Comparison of ENCODE assay signal across 12 cellular contexts in the genomic region with DNA sequence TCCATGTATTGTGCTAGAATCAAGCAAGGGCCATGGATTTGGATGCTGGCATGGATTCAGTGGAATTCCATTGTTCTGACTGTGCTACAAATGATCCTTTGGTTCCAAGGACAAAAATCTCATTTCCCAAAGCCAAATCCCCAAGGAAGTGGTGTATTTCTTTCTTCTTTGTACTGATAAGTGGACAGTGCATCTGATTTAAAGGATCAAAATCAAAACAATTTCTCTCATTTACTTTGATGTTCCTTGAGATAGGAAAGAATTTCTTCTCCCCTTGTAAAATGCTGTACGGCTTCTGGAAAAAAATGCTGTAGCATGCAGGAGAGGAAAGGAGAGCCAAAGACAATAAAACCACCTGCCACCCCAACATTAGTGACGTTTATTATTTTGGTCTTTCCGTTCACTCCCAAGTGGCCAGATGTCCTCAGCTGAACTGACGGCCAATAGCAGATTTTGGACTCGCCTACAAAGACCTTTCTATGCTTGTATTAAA.
DNase-seq lines count a peak whose midpoint lies in the region; ATAC-seq and TF ChIP-seq lines count a peak whose summit lies in the region.
"Had no signal": no experiment of that assay in that cellular context is flagged by ENCODE, and none has a peak within 500 bp of the region (broad histone marks: within the 10 kb centered on the region; RNA-seq: fewer than 3 reads in every experiment).

No MANE protein-coding gene starts in this region.

- no peaks in the 10 kb centered on the region for H3K27me3 Mint-ChIP-seq in nephron progenitor cell (ENCODE audit: low read depth, poor library complexity)

- peak; percentile 76 for DNase-seq in AG10803 (ENCODE audit: low read depth)
- peak; percentile 42 for DNase-seq in NCI-H1694 treated with DMSO at 0.1 percent for 48 hours (lab: John Stamatoyannopoulos, UW)
- no peak for DNase-seq in coronary artery (ENCODE audit: low spot score)
- DNase-seq in mucosa of gallbladder (ENCODE audit: low spot score) = peak; percentile 27
- DNase-seq in KG1 (lab: John Stamatoyannopoulos, UW) = no peak
- no peak for DNase-seq in nephron progenitor cell
- DNase-seq in DMS53 (lab: John Stamatoyannopoulos, UW) = no peak
- DNase-seq: NCI-H1048, SW 1271 had no signal

- peak overlapping the region in 1 of 2 donors; percentile 10 for H3K27ac ChIP-seq in coronary artery

- H3K36me3 Mint-ChIP-seq in nephron progenitor cell (ENCODE audit: low read depth) = no peaks in the 10 kb centered on the region
- H3K36me3 Mint-ChIP-seq: CD14-positive monocyte had no signal

- H3K9me3 Mint-ChIP-seq in nephron progenitor cell = no peaks in the 10 kb centered on the region

- no peak overlapping the region for H3K27ac Mint-ChIP-seq in nephron progenitor cell
- H3K27ac Mint-ChIP-seq: CD14-positive monocyte had no signal

- no peak for ATAC-seq in GM18861 (IDR thresholded peaks at IDR 0.05; ENCODE audit: unreplicated experiment)

- no peaks in the 10 kb centered on the region for H3K4me1 Mint-ChIP-seq in nephron progenitor cell
- H3K4me1 Mint-ChIP-seq: CD14-positive monocyte had no signal

- TF ChIP-seq CTCF in AG10803 (conservative IDR thresholded peaks at IDR 0.05; ENCODE audit: low read length) (no peak), coronary artery (IDR thresholded peaks at IDR 0.05) (no peak), nephron progenitor cell (IDR thresholded peaks at IDR 0.05) (no peak)

- H3K4me3 ChIP-seq in AG10803 (ENCODE audit: low read length) (no peak overlapping the region), coronary artery (peak overlapping the region; percentile 8)

- no peak overlapping the region for H3K4me3 Mint-ChIP-seq in nephron progenitor cell
- H3K4me3 Mint-ChIP-seq: CD14-positive monocyte, neural crest cell had no signal

Comparison
In these comparisons a context has a peak if more than half of its experiments do, and no peak if none do; other contexts are left out.
1. DNase-seq: peak in AG10803 (single experiment), NCI-H1694 treated with DMSO at 0.1 percent for 48 hours (single experiment) and mucosa of gallbladder (single experiment); none in coronary artery (single experiment), KG1 (single experiment), nephron progenitor cell (single experiment) and DMS53 (single experiment).